Comparison of ENCODE assay signal across 1 cellular context in the genomic region with DNA sequence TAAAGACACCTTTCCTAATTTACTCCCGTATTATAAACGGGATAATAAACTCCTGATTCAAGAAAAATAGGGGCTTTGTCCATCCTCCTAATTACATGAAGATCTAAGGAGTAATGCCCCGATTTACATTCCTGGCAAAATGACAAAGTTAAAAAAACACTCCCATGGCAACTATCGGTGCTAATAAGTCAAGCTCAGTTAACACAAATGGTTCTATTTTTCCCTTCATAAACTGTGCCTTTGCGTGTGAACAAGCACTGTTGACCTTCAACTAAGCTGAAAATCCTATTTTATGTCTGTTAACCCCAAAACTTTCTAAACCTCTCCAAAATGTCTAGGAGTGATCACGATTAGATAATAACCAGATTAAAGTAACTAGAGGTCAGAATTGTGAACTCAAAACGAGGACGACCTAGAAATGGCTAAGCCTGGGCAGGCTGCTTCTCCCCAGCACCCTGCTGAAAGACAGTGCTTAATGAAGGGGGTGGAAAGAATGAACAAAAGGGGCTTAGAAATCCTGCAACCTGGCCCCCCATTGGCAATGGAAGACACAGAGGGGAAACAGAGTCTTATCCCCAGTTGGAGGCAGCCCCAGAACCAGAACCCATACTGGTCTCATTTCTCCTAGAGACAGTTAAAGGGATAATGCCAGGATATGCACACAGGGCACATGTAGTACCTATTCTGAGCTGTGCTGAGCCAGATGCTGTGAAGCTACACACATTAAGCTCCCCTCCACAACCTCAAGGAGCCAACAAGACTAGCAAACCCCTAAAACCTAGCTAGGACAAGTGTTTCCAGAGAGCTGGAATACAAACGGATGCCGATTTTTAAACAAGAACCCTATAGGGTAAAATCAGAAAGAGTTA.
TF ChIP-seq lines count a peak whose summit lies in the region.

No MANE protein-coding gene starts in this region.

TF ChIP-seq in HepG2, 621 proteins besides CTCF, POLR2A, EP300 and RAD21:
- TF ChIP-seq ZNF709 (CRISPR knock-in tag; IDR thresholded peaks at IDR 0.05), result 0 out of 2 replicates have a peak, but pooled peaks have one; percentile 8
- TF ChIP-seq ZNF138 (CRISPR knock-in tag; IDR thresholded peaks at IDR 0.05; ENCODE audit: low read depth), result no peak
- TF ChIP-seq, protein P1, sequence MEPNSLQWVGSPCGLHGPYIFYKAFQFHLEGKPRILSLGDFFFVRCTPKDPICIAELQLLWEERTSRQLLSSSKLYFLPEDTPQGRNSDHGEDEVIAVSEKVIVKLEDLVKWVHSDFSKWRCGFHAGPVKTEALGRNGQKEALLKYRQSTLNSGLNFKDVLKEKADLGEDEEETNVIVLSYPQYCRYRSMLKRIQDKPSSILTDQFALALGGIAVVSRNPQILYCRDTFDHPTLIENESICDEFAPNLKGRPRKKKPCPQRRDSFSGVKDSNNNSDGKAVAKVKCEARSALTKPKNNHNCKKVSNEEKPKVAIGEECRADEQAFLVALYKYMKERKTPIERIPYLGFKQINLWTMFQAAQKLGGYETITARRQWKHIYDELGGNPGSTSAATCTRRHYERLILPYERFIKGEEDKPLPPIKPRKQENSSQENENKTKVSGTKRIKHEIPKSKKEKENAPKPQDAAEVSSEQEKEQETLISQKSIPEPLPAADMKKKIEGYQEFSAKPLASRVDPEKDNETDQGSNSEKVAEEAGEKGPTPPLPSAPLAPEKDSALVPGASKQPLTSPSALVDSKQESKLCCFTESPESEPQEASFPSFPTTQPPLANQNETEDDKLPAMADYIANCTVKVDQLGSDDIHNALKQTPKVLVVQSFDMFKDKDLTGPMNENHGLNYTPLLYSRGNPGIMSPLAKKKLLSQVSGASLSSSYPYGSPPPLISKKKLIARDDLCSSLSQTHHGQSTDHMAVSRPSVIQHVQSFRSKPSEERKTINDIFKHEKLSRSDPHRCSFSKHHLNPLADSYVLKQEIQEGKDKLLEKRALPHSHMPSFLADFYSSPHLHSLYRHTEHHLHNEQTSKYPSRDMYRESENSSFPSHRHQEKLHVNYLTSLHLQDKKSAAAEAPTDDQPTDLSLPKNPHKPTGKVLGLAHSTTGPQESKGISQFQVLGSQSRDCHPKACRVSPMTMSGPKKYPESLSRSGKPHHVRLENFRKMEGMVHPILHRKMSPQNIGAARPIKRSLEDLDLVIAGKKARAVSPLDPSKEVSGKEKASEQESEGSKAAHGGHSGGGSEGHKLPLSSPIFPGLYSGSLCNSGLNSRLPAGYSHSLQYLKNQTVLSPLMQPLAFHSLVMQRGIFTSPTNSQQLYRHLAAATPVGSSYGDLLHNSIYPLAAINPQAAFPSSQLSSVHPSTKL (CRISPR knock-in tag; IDR thresholded peaks at IDR 0.05), result no peak
- TF ChIP-seq ZNF101 (CRISPR knock-in tag; IDR thresholded peaks at IDR 0.05; ENCODE audit: borderline replicate concordance, low read depth), result no peak
- TF ChIP-seq, protein P2, sequence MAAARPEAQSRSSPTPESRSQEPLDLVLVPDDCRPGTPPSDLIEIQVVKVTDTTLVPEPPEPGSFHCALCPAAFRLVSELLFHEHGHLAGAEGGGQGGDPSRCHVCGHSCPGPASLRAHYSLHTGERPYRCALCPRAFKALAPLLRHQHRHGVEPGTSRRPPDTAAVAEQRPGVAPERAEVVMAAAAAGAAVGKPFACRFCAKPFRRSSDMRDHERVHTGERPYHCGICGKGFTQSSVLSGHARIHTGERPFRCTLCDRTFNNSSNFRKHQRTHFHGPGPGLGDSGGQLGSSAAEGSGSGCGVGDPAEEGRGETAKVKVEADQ (CRISPR knock-in tag; IDR thresholded peaks at IDR 0.05; ENCODE audit: borderline replicate concordance), result no peak
- TF ChIP-seq, protein P3, sequence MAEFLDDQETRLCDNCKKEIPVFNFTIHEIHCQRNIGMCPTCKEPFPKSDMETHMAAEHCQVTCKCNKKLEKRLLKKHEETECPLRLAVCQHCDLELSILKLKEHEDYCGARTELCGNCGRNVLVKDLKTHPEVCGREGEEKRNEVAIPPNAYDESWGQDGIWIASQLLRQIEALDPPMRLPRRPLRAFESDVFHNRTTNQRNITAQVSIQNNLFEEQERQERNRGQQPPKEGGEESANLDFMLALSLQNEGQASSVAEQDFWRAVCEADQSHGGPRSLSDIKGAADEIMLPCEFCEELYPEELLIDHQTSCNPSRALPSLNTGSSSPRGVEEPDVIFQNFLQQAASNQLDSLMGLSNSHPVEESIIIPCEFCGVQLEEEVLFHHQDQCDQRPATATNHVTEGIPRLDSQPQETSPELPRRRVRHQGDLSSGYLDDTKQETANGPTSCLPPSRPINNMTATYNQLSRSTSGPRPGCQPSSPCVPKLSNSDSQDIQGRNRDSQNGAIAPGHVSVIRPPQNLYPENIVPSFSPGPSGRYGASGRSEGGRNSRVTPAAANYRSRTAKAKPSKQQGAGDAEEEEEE (CRISPR knock-in tag; IDR thresholded peaks at IDR 0.05; ENCODE audit: borderline replicate concordance), result no peak
- TF ChIP-seq ZNF737 (CRISPR knock-in tag; IDR thresholded peaks at IDR 0.05; ENCODE audit: borderline replicate concordance), result no peak
- TF ChIP-seq ZNF292 (CRISPR knock-in tag; IDR thresholded peaks at IDR 0.05; ENCODE audit: borderline replicate concordance, low read depth), result 0 out of 2 replicates have a peak, but pooled peaks have one; percentile 9
- TF ChIP-seq JDP2 (CRISPR knock-in tag; IDR thresholded peaks at IDR 0.05; ENCODE audit: borderline replicate concordance), result no peak
- no peak for TF ChIP-seq ZNF317 (CRISPR knock-in tag; IDR thresholded peaks at IDR 0.05)
- no peak for TF ChIP-seq ZNF205 (CRISPR knock-in tag; IDR thresholded peaks at IDR 0.05)
- no peak for TF ChIP-seq ZNF552 (CRISPR knock-in tag; IDR thresholded peaks at IDR 0.05; ENCODE audit: borderline replicate concordance)
- TF ChIP-seq BORCS8-MEF2B (CRISPR knock-in tag; IDR thresholded peaks at IDR 0.05), result no peak
- TF ChIP-seq, protein P4, sequence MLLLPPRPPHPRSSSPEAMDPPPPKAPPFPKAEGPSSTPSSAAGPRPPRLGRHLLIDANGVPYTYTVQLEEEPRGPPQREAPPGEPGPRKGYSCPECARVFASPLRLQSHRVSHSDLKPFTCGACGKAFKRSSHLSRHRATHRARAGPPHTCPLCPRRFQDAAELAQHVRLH (CRISPR knock-in tag; IDR thresholded peaks at IDR 0.05; ENCODE audit: borderline replicate concordance, low read depth), result 0 out of 2 replicates have a peak, but pooled peaks have one; percentile 33
- no peak for TF ChIP-seq ZNF160 (CRISPR knock-in tag; IDR thresholded peaks at IDR 0.05)
- no peak for TF ChIP-seq ZNF354B (CRISPR knock-in tag; IDR thresholded peaks at IDR 0.05)
- TF ChIP-seq ZNF547 (CRISPR knock-in tag; IDR thresholded peaks at IDR 0.05), result 0 out of 2 replicates have a peak, but pooled peaks have one; percentile 41
- no peak for TF ChIP-seq ZSCAN21 (CRISPR knock-in tag; IDR thresholded peaks at IDR 0.05; ENCODE audit: borderline replicate concordance)
- TF ChIP-seq, protein P5, sequence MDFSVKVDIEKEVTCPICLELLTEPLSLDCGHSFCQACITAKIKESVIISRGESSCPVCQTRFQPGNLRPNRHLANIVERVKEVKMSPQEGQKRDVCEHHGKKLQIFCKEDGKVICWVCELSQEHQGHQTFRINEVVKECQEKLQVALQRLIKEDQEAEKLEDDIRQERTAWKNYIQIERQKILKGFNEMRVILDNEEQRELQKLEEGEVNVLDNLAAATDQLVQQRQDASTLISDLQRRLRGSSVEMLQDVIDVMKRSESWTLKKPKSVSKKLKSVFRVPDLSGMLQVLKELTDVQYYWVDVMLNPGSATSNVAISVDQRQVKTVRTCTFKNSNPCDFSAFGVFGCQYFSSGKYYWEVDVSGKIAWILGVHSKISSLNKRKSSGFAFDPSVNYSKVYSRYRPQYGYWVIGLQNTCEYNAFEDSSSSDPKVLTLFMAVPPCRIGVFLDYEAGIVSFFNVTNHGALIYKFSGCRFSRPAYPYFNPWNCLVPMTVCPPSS (IDR thresholded peaks at IDR 0.05), result no peak
- no peak for TF ChIP-seq ZNF251 (CRISPR knock-in tag; IDR thresholded peaks at IDR 0.05)
- TF ChIP-seq SIX4 (CRISPR knock-in tag; IDR thresholded peaks at IDR 0.05), result no peak
